In the genomic region with DNA sequence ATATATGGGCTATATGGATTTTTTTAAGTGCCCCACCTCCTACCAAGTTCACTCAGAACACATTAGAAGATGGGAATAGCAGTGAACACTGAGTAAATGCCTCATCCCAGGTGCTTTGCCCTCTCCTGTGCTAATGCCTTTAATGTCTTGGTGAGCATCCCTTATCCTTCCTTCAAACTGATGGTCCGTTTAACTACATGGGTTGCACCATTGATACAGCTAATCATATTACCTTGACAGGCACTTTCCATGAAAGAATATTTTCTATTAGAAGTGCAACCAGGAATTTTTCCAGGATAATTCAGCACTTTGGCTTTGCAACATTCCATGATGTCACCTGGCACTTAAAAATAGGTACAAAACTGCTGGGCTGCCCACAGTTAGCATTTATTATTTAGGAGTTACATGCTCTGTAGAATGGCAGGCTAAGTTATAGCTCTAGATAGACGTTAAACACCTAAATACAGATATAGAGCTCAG, we compare ENCODE assay signal across 31 cellular contexts.
"Had no signal": no experiment of that assay in that cellular context is flagged by ENCODE, and none has a peak within 500 bp of the region (broad histone marks: within the 10 kb centered on the region; RNA-seq: fewer than 3 reads in every experiment).

No MANE protein-coding gene starts in this region.

- H3K9me3 ChIP-seq: adrenal gland, body of pancreas had no signal

- H3K4me3 ChIP-seq: adrenal gland, ascending aorta, body of pancreas, breast epithelium, cardiac muscle cell had no signal

- H3K36me3 ChIP-seq: adrenal gland, ascending aorta, brain microvascular endothelial cell, breast epithelium, cardiac muscle cell had no signal

- DNase-seq: activated effector memory CD4-positive, alpha-beta T cell treated with anti-CD3 and anti-CD28 coated beads, Interleukin-2, amount 50 U/mL, for 16 hours; activated effector memory CD4-positive, alpha-beta T cell treated with Interleukin-2 at 50 U/mL for 16 hours; activated gamma-delta T cell; activated gamma-delta T cell treated with Interleukin-2 at 50 U/mL for 16 hours; activated naive CD4-positive, alpha-beta T cell; activated naive CD4-positive, alpha-beta T cell treated with anti-CD3 and anti-CD28 coated beads for 36 hours; activated naive CD4-positive, alpha-beta T cell treated with anti-CD3 and anti-CD28 coated beads, Interleukin-2, amount 10 ng/mL, durations not matched to agents 7 days and 5 days; activated naive CD4-positive, alpha-beta T cell treated with anti-CD3 and anti-CD28 coated beads, Interleukin-2, amount 50 U/mL, for 16 hours; activated naive CD4-positive, alpha-beta T cell treated with Interleukin-2 at 50 U/mL for 16 hours; activated naive CD8-positive, alpha-beta T cell treated with anti-CD3 and anti-CD28 coated beads for 36 hours; activated naive CD8-positive, alpha-beta T cell treated with anti-CD3 and anti-CD28 coated beads, Interleukin-2, amount 10 ng/mL, durations not matched to agents 7 days and 5 days; activated naive CD8-positive, alpha-beta T cell treated with anti-CD3 and anti-CD28 coated beads, Interleukin-2, amount 50 U/mL, for 24 hours; activated T-cell treated with anti-CD3 and anti-CD28 coated beads, Interleukin-2, amount 50 U/mL, for 1 hour; activated T-cell treated with anti-CD3 and anti-CD28 coated beads, Interleukin-2, amount 50 U/mL, for 24 hours; activated T-cell treated with anti-CD3 and anti-CD28 coated beads, Interleukin-2, amount 50 U/mL, for 4 hours; activated T-cell treated with anti-CD3 and anti-CD28 coated beads, Interleukin-2, amount 50 U/mL, for 48 hours; activated T-cell treated with anti-CD3 and anti-CD28 coated beads, Interleukin-2, amount 50 U/mL, for 72 hours; adrenal gland; amniotic stem cell; amygdala; anterior cingulate cortex; aorta; body of pancreas; brain microvascular endothelial cell; central memory CD4-positive, alpha-beta T cell; cerebellar nuclear complex had no signal

- ATAC-seq: activated naive CD4-positive, alpha-beta T cell treated with anti-CD3 and anti-CD28 coated beads, Interleukin-2, amount 50 U/mL, for 72 hours; activated naive CD8-positive, alpha-beta T cell treated with anti-CD3 and anti-CD28 coated beads, Interleukin-2, amount 50 U/mL, for 24 hours; activated T-cell treated with anti-CD3 and anti-CD28 coated beads, Interleukin-2, amount 50 U/mL, for 4 hours; activated T-cell treated with anti-CD3 and anti-CD28 coated beads, Interleukin-2, amount 50 U/mL, for 72 hours; activated T-helper 17 cell treated with anti-CD3 and anti-CD28 coated beads, Interleukin-2, amount 50 U/mL, for 72 hours; body of pancreas had no signal

- H3K4me1 ChIP-seq: adrenal gland, ascending aorta, body of pancreas, breast epithelium had no signal

- H3K27me3 ChIP-seq: adrenal gland, ascending aorta, body of pancreas, brain microvascular endothelial cell, breast epithelium, cardiac muscle cell had no signal

- H3K27ac ChIP-seq: adrenal gland, ascending aorta, body of pancreas, brain microvascular endothelial cell, breast epithelium, cardiac muscle cell had no signal
